Comparison of ENCODE assay signal across 10 cellular contexts in genomic region chr4:55547461-55547770, GRCh38. TPM values are rescaled to one million over a fixed set of nuclear protein-coding genes. Genes with fewer than 3 reads are reported as not detected.
DNase-seq lines count a peak whose midpoint lies in the region; FAIRE-seq and TF ChIP-seq lines count a peak whose summit lies in the region.
"Had no signal": no experiment of that assay in that cellular context is flagged by ENCODE, and none has a peak within 500 bp of the region (broad histone marks: within the 10 kb centered on the region; RNA-seq: fewer than 3 reads in every experiment).

No MANE protein-coding gene starts in this region.

- DNase-seq in GM18507 (ENCODE audit: extremely low spot score, insufficient read length, low read depth) (no peak), RCC 7860 (ENCODE audit: low spot score) (peak; percentile 35), epithelial cell of proximal tubule (ENCODE audit: low read depth) (no peak), germinal center (ENCODE audit: low spot score) (no peak), DMS53 (lab: John Stamatoyannopoulos, UW) (no peak), KBM-7 (no peak), GF-D8 (lab: John Stamatoyannopoulos, UW) (no peak)

- TF ChIP-seq CTCF in epithelial cell of proximal tubule (conservative IDR thresholded peaks at IDR 0.05; ENCODE audit: low read depth, low read length): no peak
- no peak for TF ChIP-seq CTCF in nephron (IDR thresholded peaks at IDR 0.05; ENCODE audit: unreplicated experiment in 3 of 3)

- H3K9me3 Mint-ChIP-seq in nephron: no peaks in the 10 kb centered on the region

- H3K4me3 Mint-ChIP-seq in nephron: peak overlapping the region; percentile 91 to 96 (median 91)

- H3K27me3 Mint-ChIP-seq in nephron (ENCODE audit: low read depth): no peaks in the 10 kb centered on the region

- H3K4me1 Mint-ChIP-seq in nephron: peaks cover 52% of the 10 kb centered on the region

- FAIRE-seq in GM18507 (lab: Jason Lieb, UNC) (peak; percentile 59), RCC 7860 (lab: Jason Lieb, UNC) (peak; percentile 14)
- FAIRE-seq: TTC549 had no signal

- H3K36me3 Mint-ChIP-seq in nephron (ENCODE audit: low read depth): no peaks in the 10 kb centered on the region

- peak overlapping the region; percentile 90 for H3K4me3 ChIP-seq in epithelial cell of proximal tubule (ENCODE audit: low read depth, low read length)

- in situ Hi-C loops in KBM-7 (cut with MboI; ENCODE audit: low pct_unique_long_range_greater_than_20kb, low sequenced_read_pairs): no loop called here

- peak overlapping the region; percentile 98 to 99 (median 99) for H3K27ac Mint-ChIP-seq in nephron

RNA-seq across cellular contexts. Expression of gene CLOCK, which starts 0.7 kb away (rescaled TPM):
- 9.2 and 12.7 TPM in 2 replicates for total RNA-seq in epithelial cell of proximal tubule

RNA-seq across cellular contexts. Expression of gene PDCL2, which starts 44.6 kb away (rescaled TPM):
- not detected in 2 replicates for total RNA-seq in epithelial cell of proximal tubule
- total RNA-seq: subcutaneous adipose tissue had no signal
